18 cellular contexts compared by ENCODE assay signal in the genomic region with DNA sequence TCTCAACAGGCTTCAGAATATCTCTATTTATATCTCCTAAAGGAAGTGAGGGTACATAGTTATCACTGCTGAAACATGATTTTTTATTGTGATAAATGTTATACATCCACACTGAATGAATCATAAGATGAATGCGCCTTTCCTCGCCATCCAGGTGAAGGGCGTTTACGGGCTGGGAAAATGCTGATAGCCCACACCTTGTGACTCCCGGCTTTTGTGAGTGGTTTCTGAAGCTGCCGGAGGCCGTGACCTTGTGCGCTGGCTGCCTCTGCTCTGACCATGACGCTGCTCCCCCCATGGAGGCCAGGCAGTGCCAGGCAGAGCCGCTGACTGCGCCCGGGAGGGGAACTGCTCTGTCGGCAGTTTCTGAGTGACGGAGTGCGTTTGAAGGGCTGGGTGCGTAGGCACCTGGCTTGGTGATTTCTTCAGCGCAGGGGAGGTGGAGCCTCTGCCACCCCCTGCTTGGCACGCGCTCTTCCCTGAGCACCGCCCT.
DNase-seq lines count a peak whose midpoint lies in the region; ATAC-seq, FAIRE-seq and TF ChIP-seq lines count a peak whose summit lies in the region.
"Had no signal": no experiment of that assay in that cellular context is flagged by ENCODE, and none has a peak within 500 bp of the region (broad histone marks: within the 10 kb centered on the region; RNA-seq: fewer than 3 reads in every experiment).

No MANE protein-coding gene starts in this region.

- no peak overlapping the region for H3K9ac ChIP-seq in kidney (ENCODE audit: low read length in 2 of 2)
- no peak overlapping the region for H3K9ac ChIP-seq in smooth muscle cell (ENCODE audit: low read depth)

- H3K36me3 ChIP-seq in breast epithelium (no peaks in the 10 kb centered on the region), adrenal gland (replicated peaks in 1 of 2) (no peaks in the 10 kb centered on the region), kidney (ENCODE audit: control insufficient read depth in 1 of 2, insufficient read depth in 2 of 2, low read length in 2 of 2) (no peaks in the 10 kb centered on the region), smooth muscle cell (ENCODE audit: low read depth) (no peaks in the 10 kb centered on the region)
- H3K36me3 ChIP-seq: cardiac muscle cell, tibial nerve had no signal

- FAIRE-seq in kidney (lab: Jason Lieb, UNC): no peak
- FAIRE-seq: A204.1, frontal cortex had no signal

- no peaks in the 10 kb centered on the region for H3K9me3 Mint-ChIP-seq in MCF 10A (ENCODE audit: unreplicated experiment)
- H3K9me3 Mint-ChIP-seq: activated T-cell treated with anti-CD3 and anti-CD28 coated beads, Interleukin-2, amount 50 U/mL, for 24 hours; CD14-positive monocyte had no signal

- in situ Hi-C loops in KBM-7 (cut with MboI; ENCODE audit: low pct_unique_long_range_greater_than_20kb, low sequenced_read_pairs): no loop called here

- 40 to 58% (median 45%) methylated on average over 12 to 20 of the region's 20 CpGs for WGBS in adrenal gland, 4 donors
- WGBS in smooth muscle cell (ENCODE audit: low lambda C conversion rate): 96% methylated on average over 20 of the region's 20 CpGs

- no peak overlapping the region for H3K4me2 ChIP-seq in smooth muscle cell

- no peak overlapping the region for H2AFZ ChIP-seq in smooth muscle cell (ENCODE audit: low read depth)

- no peak overlapping the region for H3K27ac ChIP-seq in breast epithelium
- H3K27ac ChIP-seq in adrenal gland: no peak overlapping the region
- H3K27ac ChIP-seq in kidney (ENCODE audit: low read depth in 2 of 2, low read length in 2 of 2): peak overlapping the region; percentile 42 to 63
- H3K27ac ChIP-seq in smooth muscle cell (ENCODE audit: low read depth): peak overlapping the region; percentile 15
- H3K27ac ChIP-seq: cardiac muscle cell, tibial nerve had no signal

- H3K9me3 ChIP-seq in breast epithelium: no peaks in the 10 kb centered on the region
- no peaks in the 10 kb centered on the region for H3K9me3 ChIP-seq in adrenal gland (replicated peaks in 1 of 3)
- no peaks in the 10 kb centered on the region for H3K9me3 ChIP-seq in kidney (ENCODE audit: control insufficient read depth in 1 of 2, low read length in 2 of 2)
- no peaks in the 10 kb centered on the region for H3K9me3 ChIP-seq in smooth muscle cell (replicated peaks; ENCODE audit: low read depth)
- H3K9me3 ChIP-seq: tibial nerve had no signal

- H3K27me3 Mint-ChIP-seq in MCF 10A (ENCODE audit: insufficient read depth, unreplicated experiment): no peaks in the 10 kb centered on the region
- H3K27me3 Mint-ChIP-seq: activated naive CD8-positive, alpha-beta T cell; activated T-cell treated with anti-CD3 and anti-CD28 coated beads, Interleukin-2, amount 50 U/mL, for 24 hours had no signal

- TSS peak; percentile 92 for BruUV-seq in MCF 10A (replicated peaks; lab: Mats Ljungman, UMichigan)

- H3K4me3 Mint-ChIP-seq in MCF 10A (ENCODE audit: unreplicated experiment): peak overlapping the region; percentile 54
- H3K4me3 Mint-ChIP-seq: activated naive CD8-positive, alpha-beta T cell; activated T-cell treated with anti-CD3 and anti-CD28 coated beads, Interleukin-2, amount 50 U/mL, for 24 hours; CD14-positive monocyte had no signal

- intact Hi-C loops in MCF 10A (cut with micrococcal nuclease): loop anchor here (2.0 kb wide), 3 partner anchors 31 to 61 kb away; no protein-coding TSS in a partner anchor
- intact Hi-C loops in breast epithelium (cut with DNase I; ENCODE audit: low total_unique reads): no loop called here
- intact Hi-C loops in adrenal gland (cut with DNase I): no loop called here
- intact Hi-C loops in kidney (cut with DNase I): no loop called here

- TF ChIP-seq POLR2A in breast epithelium (IDR thresholded peaks at IDR 0.05) (no peak), adrenal gland (IDR thresholded peaks at IDR 0.05) (no peak)

- POLR2A ChIA-PET in MCF 10A (lab: Yijun Ruan, JAX): interaction anchor here (0.6 to 1.6 kb wide), 5 partner anchors 30 to 67 kb away, joined by 3 to 9 read pairs (median 4); no protein-coding TSS in a partner anchor

- H3K4me1 ChIP-seq in breast epithelium: no peaks in the 10 kb centered on the region
- peaks cover 0 to 9% of the 10 kb centered on the region in 2 donors for H3K4me1 ChIP-seq in adrenal gland (replicated peaks in 1 of 2)
- peaks cover 0 to 10% of the 10 kb centered on the region in 2 donors for H3K4me1 ChIP-seq in kidney (ENCODE audit: control insufficient read depth in 1 of 2, insufficient read depth in 1 of 2, low read depth in 1 of 2, low read length in 2 of 2)
- H3K4me1 ChIP-seq in smooth muscle cell (ENCODE audit: low read depth): no peaks in the 10 kb centered on the region
- H3K4me1 ChIP-seq: tibial nerve had no signal

- CTCF ChIA-PET in MCF 10A (lab: Yijun Ruan, JAX): interaction anchor here (3.4 kb wide), 1 partner anchor 46 kb away, joined by 20 read pairs; no protein-coding TSS in a partner anchor

- ATAC-seq in GM19035 (IDR thresholded peaks at IDR 0.05; ENCODE audit: unreplicated experiment): no peak

- no peak for TF ChIP-seq CTCF in MCF 10A (IDR thresholded peaks at IDR 0.05; ENCODE audit: unreplicated experiment)
- TF ChIP-seq CTCF in breast epithelium (IDR thresholded peaks at IDR 0.05): no peak
- no peak for TF ChIP-seq CTCF in adrenal gland (IDR thresholded peaks at IDR 0.05)
- TF ChIP-seq CTCF in kidney (IDR thresholded peaks at IDR 0.05; ENCODE audit: borderline replicate concordance, extremely low read depth, insufficient read depth): no peak
- TF ChIP-seq CTCF in smooth muscle cell (IDR thresholded peaks at IDR 0.05; ENCODE audit: borderline replicate concordance, insufficient read depth, poor library complexity, severe bottlenecking): no peak

- H3K4me3 ChIP-seq in breast epithelium (no peak overlapping the region), adrenal gland (no peak overlapping the region), kidney (ENCODE audit: low read length in 2 of 2) (no peak overlapping the region), smooth muscle cell (no peak overlapping the region)
- H3K4me3 ChIP-seq: cardiac muscle cell, tibial nerve had no signal

- H3K4me1 Mint-ChIP-seq in MCF 10A (ENCODE audit: insufficient read depth, unreplicated experiment): peaks cover 32% of the 10 kb centered on the region

- H3K79me2 ChIP-seq in smooth muscle cell (ENCODE audit: low read depth): no peaks in the 10 kb centered on the region

- H4K20me1 ChIP-seq in smooth muscle cell (ENCODE audit: low read depth): no peaks in the 10 kb centered on the region

- no peaks in the 10 kb centered on the region for H3K27me3 ChIP-seq in breast epithelium
- H3K27me3 ChIP-seq in adrenal gland: no peaks in the 10 kb centered on the region
- H3K27me3 ChIP-seq in smooth muscle cell (ENCODE audit: low read depth): no peaks in the 10 kb centered on the region
- H3K27me3 ChIP-seq: cardiac muscle cell, tibial nerve had no signal

- H3F3A ChIP-seq in smooth muscle cell (ENCODE audit: low read depth): peaks cover 6% of the 10 kb centered on the region

- DNase-seq in MCF 10A (ENCODE audit: unreplicated experiment) (peak; percentile 87), breast epithelium (ENCODE audit: low spot score in 2 of 2) (no peak), adrenal gland (peak in 6 of 7 donors; percentile 41 to 76 (median 56)), kidney (peak; percentile 84), smooth muscle cell (lab: John Stamatoyannopoulos, UW; ENCODE audit: unreplicated experiment) (no peak), SHP77 (lab: John Stamatoyannopoulos, UW) (no peak), KBM-7 (no peak)
- DNase-seq: activated CD4-positive, alpha-beta T cell treated with anti-CD3 and anti-CD28 coated beads, Interleukin-2, amount 50 U/mL, for 1 hour; activated T-cell treated with anti-CD3 and anti-CD28 coated beads, Interleukin-2, amount 50 U/mL, for 24 hours; NCI-H1048; Right ventricle myocardium superior had no signal

- peaks cover 5% of the 10 kb centered on the region for H3K36me3 Mint-ChIP-seq in MCF 10A (ENCODE audit: insufficient read depth, unreplicated experiment)
- H3K36me3 Mint-ChIP-seq: activated naive CD8-positive, alpha-beta T cell had no signal

- peak overlapping the region; percentile 21 for H3K27ac Mint-ChIP-seq in MCF 10A (ENCODE audit: low read depth, unreplicated experiment)
- H3K27ac Mint-ChIP-seq: activated naive CD8-positive, alpha-beta T cell; activated T-cell treated with anti-CD3 and anti-CD28 coated beads, Interleukin-2, amount 50 U/mL, for 24 hours had no signal

Comparison
In these comparisons a context has a peak if more than half of its experiments do, and no peak if none do; other contexts are left out.
1. DNase-seq: peak in MCF 10A (single experiment), adrenal gland (6 of 7) and kidney (single experiment); none in breast epithelium (0 of 2), smooth muscle cell (single experiment), SHP77 (0 of 2) and KBM-7 (single experiment).
2. H3K27ac ChIP-seq: peak in kidney (2 of 2) and smooth muscle cell (single experiment); none in breast epithelium (0 of 2) and adrenal gland (0 of 5).